In the genomic region with DNA sequence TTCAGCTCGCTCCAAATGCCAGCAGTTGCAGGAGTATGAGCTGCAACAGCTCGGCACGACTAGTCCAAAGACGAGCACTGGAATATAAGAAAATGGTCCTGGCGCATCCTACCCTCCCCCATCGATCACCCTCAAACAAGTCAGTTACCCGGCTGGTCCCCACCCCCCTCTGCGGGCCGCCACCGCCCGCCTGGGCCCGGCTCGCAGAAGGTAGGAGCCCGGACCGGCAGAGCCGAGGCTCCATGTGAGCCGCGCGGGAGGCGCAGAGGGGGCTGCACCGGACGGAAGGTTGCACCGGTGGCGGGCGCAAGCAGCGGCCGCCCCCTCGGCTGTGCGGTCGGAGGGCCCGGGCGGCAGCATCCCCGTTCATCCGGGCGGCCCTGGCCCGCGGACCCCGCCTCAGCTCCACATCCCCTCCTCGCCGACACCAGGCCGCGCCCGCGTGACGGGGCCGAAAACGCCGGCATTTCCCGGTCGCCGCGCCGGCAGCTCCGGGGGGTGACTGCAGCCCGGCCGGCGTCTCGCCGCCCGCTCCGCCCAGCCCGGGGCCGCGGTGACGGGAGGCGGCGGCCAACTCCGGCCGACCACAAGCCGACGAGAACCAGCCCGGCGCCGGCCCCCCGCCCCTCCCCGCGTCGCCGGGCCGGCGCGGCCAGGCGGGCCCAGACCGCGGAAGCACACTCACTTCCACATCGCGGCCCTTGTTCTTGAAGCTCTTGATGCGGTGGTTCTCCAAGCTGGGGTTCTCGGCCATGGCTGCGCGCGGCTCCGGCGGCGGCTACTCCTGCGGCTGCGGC, we compare ENCODE assay signal across 8 cellular contexts. TPM values are rescaled to one million over a fixed set of nuclear protein-coding genes. Genes with fewer than 3 reads are reported as not detected.
A peak's percentile ranks its signal among the peaks of the same experiment; 100 is the strongest.
DNase-seq lines count a peak whose midpoint lies in the region; ATAC-seq and TF ChIP-seq lines count a peak whose summit lies in the region.

No MANE protein-coding gene starts in this region.

- H3K4me1 ChIP-seq in A673 (ENCODE audit: insufficient read depth, low read length, poor library complexity, severe bottlenecking) (peaks cover 9% of the 10 kb centered on the region), Peyer's patch (peaks cover 4 to 15% (median 9%) of the 10 kb centered on the region in 4 donors), neuron (ENCODE audit: insufficient read depth, low read length) (peaks cover 14% of the 10 kb centered on the region), thoracic aorta (ENCODE audit: control insufficient read depth in 1 of 2, low read depth in 2 of 2) (peaks cover 13 to 23% of the 10 kb centered on the region in 2 donors)

- H3K4me3 ChIP-seq in A673 (ENCODE audit: low read depth, low read length, poor library complexity, severe bottlenecking) (peak overlapping the region; percentile 93), Peyer's patch (peak overlapping the region; percentile 76 to 96 (median 94)), neuron (ENCODE audit: low read length) (peak overlapping the region; percentile 74), thoracic aorta (peak overlapping the region; percentile 93)

- CTCF ChIA-PET in A673 (lab: Charles Lee) = interaction anchor here (0.6 to 1.1 kb wide), 3 partner anchors 29 to 522 kb away, joined by 3 to 6 read pairs (median 4); partner anchors contain the start of gene EBPL

- H3K36me3 ChIP-seq in A673 (ENCODE audit: insufficient read depth, low read length, poor library complexity, severe bottlenecking) = no peaks in the 10 kb centered on the region
- H3K36me3 ChIP-seq in Peyer's patch = no peaks in the 10 kb centered on the region
- no peaks in the 10 kb centered on the region for H3K36me3 ChIP-seq in neuron (ENCODE audit: insufficient read depth, low read length)
- no peaks in the 10 kb centered on the region for H3K36me3 ChIP-seq in thoracic aorta

- ATAC-seq in GM18517 (IDR thresholded peaks at IDR 0.05; ENCODE audit: unreplicated experiment) (peak; percentile 23), HG03045 (IDR thresholded peaks at IDR 0.05; ENCODE audit: unreplicated experiment) (peak; percentile 29), thoracic aorta (ENCODE audit: insufficient number of reproducible peaks, low FRiP score, low read depth) (no peak)

- H3K27me3 ChIP-seq in A673 (replicated peaks; ENCODE audit: insufficient read depth, low read depth, low read length, poor library complexity) (no peaks in the 10 kb centered on the region), Peyer's patch (no peaks in the 10 kb centered on the region), neuron (ENCODE audit: insufficient read depth, low read length) (no peaks in the 10 kb centered on the region), thoracic aorta (replicated peaks; ENCODE audit: insufficient read depth) (no peaks in the 10 kb centered on the region)

- peak; percentile 26 to 31 for TF ChIP-seq POLR2A in Peyer's patch (IDR thresholded peaks at IDR 0.05)

- peak; percentile 62 for DNase-seq in A673 (ENCODE audit: low spot score)
- DNase-seq in Peyer's patch = peak in 2 of 3 donors; percentile 50 to 67
- DNase-seq in activated effector memory CD4-positive, alpha-beta T cell treated with anti-CD3 and anti-CD28 coated beads, Interleukin-2, amount 50 U/mL, for 16 hours = peak; percentile 83
- peak; percentile 22 for DNase-seq in fibroblast of the conjunctiva (ENCODE audit: low read depth)
- no peak for DNase-seq in thoracic aorta (ENCODE audit: low spot score)

- intact Hi-C loops in A673 (cut with micrococcal nuclease; ENCODE audit: unreplicated experiment) = no loop called here

- TF ChIP-seq CTCF in A673 (conservative IDR thresholded peaks at IDR 0.05; ENCODE audit: low read depth, low read length) = no peak
- no peak for TF ChIP-seq CTCF in Peyer's patch (IDR thresholded peaks at IDR 0.05)
- TF ChIP-seq CTCF in thoracic aorta (IDR thresholded peaks at IDR 0.05) = no peak

- peak overlapping the region; percentile 73 for H2AFZ ChIP-seq in neuron (ENCODE audit: low read depth, low read length)

- H3K27ac ChIP-seq in A673 (ENCODE audit: low read depth, low read length, poor library complexity, severe bottlenecking) = peak overlapping the region; percentile 95
- H3K27ac ChIP-seq in Peyer's patch = peak overlapping the region; percentile 91 to 100 (median 94)
- H3K27ac ChIP-seq in thoracic aorta = peak overlapping the region; percentile 92 to 93

- BruUV-seq in A673 (replicated peaks; lab: Mats Ljungman, UMichigan) = no TSS peak

- H3K9me3 ChIP-seq in A673 (ENCODE audit: low read depth, low read length, poor library complexity, severe bottlenecking) (no peaks in the 10 kb centered on the region), Peyer's patch (no peaks in the 10 kb centered on the region), neuron (ENCODE audit: low read length) (no peaks in the 10 kb centered on the region), thoracic aorta (no peaks in the 10 kb centered on the region)

- POLR2A ChIA-PET in A673 (lab: Charles Lee; ENCODE audit: low non-redundant PET) = no interaction called here

RNA-seq across cellular contexts. Expression of gene KPNA3, which starts 0.5 kb away (rescaled TPM):
- total RNA-seq in A673 (2021) (55.9 and 62.0 TPM in 2 replicates), Peyer's patch (10 to 100 TPM; 11.5 to 22.9 (median 19.8) TPM), thoracic aorta (10 to 100 TPM; 30.3 to 30.9 TPM)
